In genomic region chr21:42621166-42621827, GRCh38 we compare ENCODE assay signal across 16 cellular contexts. TPM values are rescaled to one million over a fixed set of nuclear protein-coding genes. Genes with fewer than 3 reads are reported as not detected.
DNase-seq lines count a peak whose midpoint lies in the region; TF ChIP-seq lines count a peak whose summit lies in the region.
"Had no signal": no experiment of that assay in that cellular context is flagged by ENCODE, and none has a peak within 500 bp of the region (broad histone marks: within the 10 kb centered on the region; RNA-seq: fewer than 3 reads in every experiment).

No MANE protein-coding gene starts in this region.

- no peak for TF ChIP-seq POLR2A in ovary (IDR thresholded peaks at IDR 0.05)

- no peak for TF ChIP-seq CTCF in endodermal cell (conservative IDR thresholded peaks at IDR 0.05)
- TF ChIP-seq CTCF in type B pancreatic cell (conservative IDR thresholded peaks at IDR 0.05) = no peak
- TF ChIP-seq CTCF in ovary (IDR thresholded peaks at IDR 0.05) = no peak

- H3K4me3 Mint-ChIP-seq in endodermal cell (no peak overlapping the region), type B pancreatic cell (no peak overlapping the region)

- peak overlapping the region; percentile 64 for H3K27ac ChIP-seq in endodermal cell (ENCODE audit: low read depth, low read length)
- no peak overlapping the region for H3K27ac ChIP-seq in ovary
- H3K27ac ChIP-seq: right atrium auricular region, upper lobe of left lung had no signal

- H3K4me1 Mint-ChIP-seq in endodermal cell (peaks cover 35% of the 10 kb centered on the region), type B pancreatic cell (ENCODE audit: unreplicated experiment) (peaks cover 21% of the 10 kb centered on the region)

- H3K9me3 Mint-ChIP-seq in endodermal cell (no peaks in the 10 kb centered on the region), type B pancreatic cell (no peaks in the 10 kb centered on the region)

- H3K36me3 ChIP-seq in endodermal cell (ENCODE audit: control insufficient read depth, insufficient read depth, low read length) (no peaks in the 10 kb centered on the region), ovary (no peaks in the 10 kb centered on the region)
- H3K36me3 ChIP-seq: right atrium auricular region, upper lobe of left lung had no signal

- H3K36me3 Mint-ChIP-seq in endodermal cell (ENCODE audit: low read depth) (no peaks in the 10 kb centered on the region), type B pancreatic cell (no peaks in the 10 kb centered on the region)

- no peak for TF ChIP-seq EP300 in ovary (IDR thresholded peaks at IDR 0.05)

- intact Hi-C loops in ovary (cut with DNase I) = no loop called here

- H3K27me3 ChIP-seq in endodermal cell (ENCODE audit: control insufficient read depth, insufficient read depth, low read length, poor library complexity, severe bottlenecking) = peaks cover 6% of the 10 kb centered on the region
- no peaks in the 10 kb centered on the region for H3K27me3 ChIP-seq in ovary
- H3K27me3 ChIP-seq: right atrium auricular region, upper lobe of left lung had no signal

- H3K4me1 ChIP-seq in endodermal cell (ENCODE audit: control insufficient read depth, insufficient read depth, low read length) (peaks cover 4% of the 10 kb centered on the region), ovary (ENCODE audit: insufficient read depth) (no peaks in the 10 kb centered on the region)
- H3K4me1 ChIP-seq: right atrium auricular region had no signal

- H3K4me3 ChIP-seq in endodermal cell (ENCODE audit: low read length) = no peak overlapping the region
- H3K4me3 ChIP-seq in ovary = no peak overlapping the region
- H3K4me3 ChIP-seq: right atrium auricular region, upper lobe of left lung had no signal

- DNase-seq in NCI-H345 (lab: John Stamatoyannopoulos, UW) (peak; percentile 74), NCI-H345 treated with DMSO at 0.1 percent for 48 hours (lab: John Stamatoyannopoulos, UW; ENCODE audit: unreplicated experiment) (no peak), endodermal cell (no peak), medulla oblongata (ENCODE audit: extremely low spot score) (peak; percentile 6), type B pancreatic cell (ENCODE audit: extremely low spot score, unreplicated experiment) (no peak), NCI-H2227 treated with DMSO at 0.1 percent for 48 hours (lab: John Stamatoyannopoulos, UW) (no peak), NCI-H446 treated with DMSO at 0.1 percent for 48 hours (lab: John Stamatoyannopoulos, UW) (no peak), ovary (no peak)
- DNase-seq: activated naive CD4-positive, alpha-beta T cell; effector memory CD4-positive, alpha-beta T cell; OCI-M1; stimulated activated CD4-positive, alpha-beta T cell treated with anti-CD3 and anti-CD28 coated beads, Interleukin-2, amount 100 ng/mL, for 48 hours had no signal

- H3K27me3 Mint-ChIP-seq in endodermal cell (ENCODE audit: insufficient read depth) (peaks cover 32% of the 10 kb centered on the region), type B pancreatic cell (peaks cover 34% of the 10 kb centered on the region)

- H3K27ac Mint-ChIP-seq in endodermal cell (no peak overlapping the region), type B pancreatic cell (peak overlapping the region; percentile 55)

- 85 to 87% methylated on average over 15 of the region's 15 CpGs for WGBS in endodermal cell (ENCODE audit: insufficient coverage in 1 of 2, insufficient read length in 1 of 2), 2 experiments
- 46 to 54% (median 49%) methylated on average over 15 of the region's 15 CpGs for whole genome bisulfite sequencing in ovary, 3 donors

- H3K9me3 ChIP-seq in endodermal cell (ENCODE audit: control insufficient read depth, low read length) (no peaks in the 10 kb centered on the region), ovary (no peaks in the 10 kb centered on the region)
- H3K9me3 ChIP-seq: right atrium auricular region, upper lobe of left lung had no signal

- H3K9ac ChIP-seq in endodermal cell (ENCODE audit: extremely low read depth, low read length, poor library complexity, severe bottlenecking) = no peak overlapping the region

RNA-seq across cellular contexts. Expression of gene PDE9A, which starts 32.1 kb away (rescaled TPM):
- total RNA-seq in endodermal cell (10 to 100 TPM; 45.9 to 62.4 TPM), type B pancreatic cell (ENCODE audit: low replicate concordance) (15.2 and 18.6 TPM in 2 replicates), ovary (10 to 100 TPM in 2 of 7 donors, 1 to 10 TPM in 5; 3.9 to 11.3 (median 6.9) TPM)
- polyA plus RNA-seq in endodermal cell (2013, experiment 1 of 2) = 36.5 TPM
- 34.3 TPM for polyA plus RNA-seq in endodermal cell (2013, experiment 2 of 2)
- polyA plus RNA-seq in ovary = 1 to 10 TPM; 5.6 to 8.0 TPM
- total RNA-seq: A172, myocyte had no signal

Comparison
In these comparisons a context has a peak if more than half of its experiments do, and no peak if none do; other contexts are left out.
1. DNase-seq: peak in NCI-H345 (single experiment) and medulla oblongata (single experiment); none in NCI-H345 treated with DMSO at 0.1 percent for 48 hours (single experiment), endodermal cell (single experiment), type B pancreatic cell (single experiment), NCI-H2227 treated with DMSO at 0.1 percent for 48 hours (single experiment), NCI-H446 treated with DMSO at 0.1 percent for 48 hours (single experiment) and ovary (0 of 5).